Comparison of ENCODE assay signal across 8 cellular contexts in the genomic region with DNA sequence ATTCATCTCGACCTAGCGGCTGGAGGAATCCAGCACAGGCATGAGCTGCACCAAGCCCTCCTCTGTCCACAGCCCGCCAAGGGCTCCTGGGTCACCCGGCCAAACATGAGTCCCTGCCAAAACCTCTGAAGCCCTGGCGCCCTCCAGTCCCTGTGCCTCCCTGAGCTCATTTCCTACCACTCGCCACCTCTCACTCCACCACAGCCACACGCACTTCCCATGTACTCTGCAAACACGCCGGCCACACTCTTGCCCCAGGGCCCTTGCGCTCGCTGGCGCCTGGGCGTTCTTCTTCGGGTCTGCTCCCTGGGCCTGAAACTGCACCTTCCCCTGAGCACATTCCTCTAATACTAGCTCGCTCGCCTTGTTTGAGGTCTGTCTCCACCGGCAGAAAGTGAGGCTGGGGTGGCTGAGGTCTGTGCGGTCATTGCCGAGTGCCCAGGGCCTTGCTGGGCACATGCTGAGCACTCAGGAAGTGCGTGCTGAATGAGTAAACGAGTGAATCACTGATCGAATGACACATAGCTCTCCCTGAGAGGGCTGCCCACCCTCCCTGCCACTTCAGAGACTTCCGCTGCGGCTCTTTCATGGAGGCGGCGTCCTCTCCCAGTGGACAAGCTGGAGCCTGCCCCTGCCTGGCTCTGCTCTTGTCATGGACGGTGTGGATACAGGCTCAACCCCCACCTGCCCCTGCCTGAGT. TPM values are rescaled to one million over a fixed set of nuclear protein-coding genes. Genes with fewer than 3 reads are reported as not detected.
DNase-seq lines count a peak whose midpoint lies in the region; ATAC-seq, FAIRE-seq and TF ChIP-seq lines count a peak whose summit lies in the region.

No MANE protein-coding gene starts in this region.

- TF ChIP-seq CTCF in kidney epithelial cell (IDR thresholded peaks at IDR 0.05; ENCODE audit: insufficient read depth, low read length, poor library complexity, severe bottlenecking): no peak
- no peak for TF ChIP-seq CTCF in transverse colon (IDR thresholded peaks at IDR 0.05)

- H3K27me3 ChIP-seq in MG63: no peaks in the 10 kb centered on the region
- peaks cover 3% of the 10 kb centered on the region for H3K27me3 ChIP-seq in kidney epithelial cell (ENCODE audit: control insufficient read depth, insufficient read depth, low read length)
- no peaks in the 10 kb centered on the region for H3K27me3 ChIP-seq in transverse colon
- H3K27me3 ChIP-seq in HAP-1 (ENCODE audit: low read depth): no peaks in the 10 kb centered on the region

- H3K4me1 ChIP-seq in transverse colon (no peaks in the 10 kb centered on the region), HAP-1 (no peaks in the 10 kb centered on the region)

- in situ Hi-C loops in transverse colon (cut with MboI; ENCODE audit: low pct_ligation_motif_present in 1 of 4, low pct_unique_long_range_greater_than_20kb in 1 of 4, low sequenced_read_pairs in 3 of 4) (no loop called here), HAP-1 (cut with MboI; ENCODE audit: low sequenced_read_pairs) (no loop called here)

- FAIRE-seq in TTC549 (lab: Jason Lieb, UNC): peak; percentile 88

- intact Hi-C loops in transverse colon (cut with DNase I; ENCODE audit: low total_unique reads): no loop called here

- DNase-seq in AG08395 (ENCODE audit: low spot score): peak; percentile 89
- DNase-seq in MG63: peak; percentile 91
- DNase-seq in kidney epithelial cell (ENCODE audit: low read depth): peak; percentile 85
- no peak for DNase-seq in transverse colon
- no peak for DNase-seq in HAP-1 (ENCODE audit: low spot score in 2 of 2)

- 84% methylated on average over 27 of the region's 27 CpGs; no CpG with 5 or more reads in 1 of the 2 donors for WGBS in transverse colon (ENCODE audit: low coverage in 1 of 2), 2 donors

- H3K27ac ChIP-seq in transverse colon: no peak overlapping the region

- H3K36me3 ChIP-seq in MG63 (no peaks in the 10 kb centered on the region), kidney epithelial cell (ENCODE audit: control insufficient read depth, insufficient read depth, low read length) (no peaks in the 10 kb centered on the region), transverse colon (no peaks in the 10 kb centered on the region), HAP-1 (replicated peaks) (no peaks in the 10 kb centered on the region)

- TF ChIP-seq EP300 in transverse colon (IDR thresholded peaks at IDR 0.05; ENCODE audit: low read depth): no peak

- H3K9me3 ChIP-seq in MG63: no peaks in the 10 kb centered on the region
- no peaks in the 10 kb centered on the region for H3K9me3 ChIP-seq in transverse colon
- no peaks in the 10 kb centered on the region for H3K9me3 ChIP-seq in HAP-1

- ATAC-seq in HG02981 (IDR thresholded peaks at IDR 0.05; ENCODE audit: unreplicated experiment) (no peak), HG03039 (IDR thresholded peaks at IDR 0.05; ENCODE audit: unreplicated experiment) (no peak)

- H3K4me3 ChIP-seq in MG63 (peak overlapping the region; percentile 34), kidney epithelial cell (ENCODE audit: low read depth, low read length) (no peak overlapping the region), transverse colon (no peak overlapping the region), HAP-1 (no peak overlapping the region)

- TF ChIP-seq POLR2A in transverse colon (IDR thresholded peaks at IDR 0.05): no peak

RNA-seq across cellular contexts. Expression of a gene that starts 33.7 kb away (rescaled TPM):
- not detected in 2 replicates for total RNA-seq in MG63 (2014; rRNA removed; shearing (Covaris generic); ENCODE audit: low replicate concordance)
- total RNA-seq in kidney epithelial cell: not detected in 2 replicates
- total RNA-seq in transverse colon: not detected

Comparison
In these comparisons a context has a peak if more than half of its experiments do, and no peak if none do; other contexts are left out.
1. DNase-seq: peak in AG08395 (single experiment), MG63 (single experiment) and kidney epithelial cell (single experiment); none in transverse colon (single experiment) and HAP-1 (0 of 2).